In the genomic region with DNA sequence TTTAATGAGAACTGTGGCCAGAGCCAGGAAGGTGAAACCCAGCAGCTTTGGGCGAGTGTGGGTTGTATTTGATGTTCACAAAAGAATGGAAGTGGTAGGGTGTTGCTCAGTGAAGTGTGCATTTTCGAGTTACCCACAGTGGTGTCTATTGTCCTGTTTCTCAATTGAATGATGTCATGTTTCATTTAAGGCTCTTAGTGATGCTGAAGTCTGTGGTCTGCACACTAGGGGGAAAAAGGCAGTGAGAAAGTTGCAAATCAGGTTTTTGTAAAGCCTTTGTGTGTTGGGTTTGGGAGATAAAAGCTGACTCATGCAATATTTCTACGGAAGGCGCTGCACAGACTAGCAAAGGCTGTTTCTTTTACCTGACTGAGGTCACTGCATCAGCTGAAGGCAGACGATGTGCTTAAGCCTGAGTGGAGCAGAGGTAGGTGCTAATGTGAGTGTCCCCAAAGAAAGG, we compare ENCODE assay signal across 8 cellular contexts.
DNase-seq lines count a peak whose midpoint lies in the region; ATAC-seq and TF ChIP-seq lines count a peak whose summit lies in the region.

No MANE protein-coding gene starts in this region.

- TF ChIP-seq POLR2A in gastroesophageal sphincter (IDR thresholded peaks at IDR 0.05) = no peak

- peak; percentile 96 for ATAC-seq in GM19455 (IDR thresholded peaks at IDR 0.05; ENCODE audit: unreplicated experiment)
- peak; percentile 98 for ATAC-seq in HG03378 (IDR thresholded peaks at IDR 0.05; ENCODE audit: unreplicated experiment)
- ATAC-seq in gastroesophageal sphincter = no peak

- DNase-seq in ELF-1 (ENCODE audit: low read depth, low spot score) = peak; percentile 78
- peak; percentile 66 for DNase-seq in RPMI8226
- DNase-seq in stimulated activated CD8-positive, alpha-beta memory T cell treated with anti-CD3 and anti-CD28 coated beads, Interleukin-4, amount 100 ng/mL, for 48 hours = no peak
- DNase-seq in COR-L47 (lab: John Stamatoyannopoulos, UW) = no peak

- H3K9ac ChIP-seq in iPS-18a (ENCODE audit: low read length) = peak overlapping the region; percentile 35

- H3K27me3 ChIP-seq in iPS-18a (ENCODE audit: control insufficient read depth, insufficient read depth, low read length) (no peaks in the 10 kb centered on the region), gastroesophageal sphincter (no peaks in the 10 kb centered on the region)

- no peaks in the 10 kb centered on the region for H3K9me3 ChIP-seq in iPS-18a (ENCODE audit: control insufficient read depth, low read depth, low read length)
- H3K9me3 ChIP-seq in gastroesophageal sphincter = no peaks in the 10 kb centered on the region

- H3K36me3 ChIP-seq in iPS-18a (ENCODE audit: control insufficient read depth, low read depth, low read length) (no peaks in the 10 kb centered on the region), gastroesophageal sphincter (no peaks in the 10 kb centered on the region)

- H3K4me3 ChIP-seq in iPS-18a (ENCODE audit: low read length) = peak overlapping the region; percentile 19
- no peak overlapping the region for H3K4me3 ChIP-seq in gastroesophageal sphincter

- peak overlapping the region; percentile 46 for H3K27ac ChIP-seq in iPS-18a (ENCODE audit: low read length)
- no peak overlapping the region for H3K27ac ChIP-seq in gastroesophageal sphincter

- peaks cover 18% of the 10 kb centered on the region for H3K4me1 ChIP-seq in iPS-18a (ENCODE audit: control insufficient read depth, low read depth, low read length)
- no peaks in the 10 kb centered on the region for H3K4me1 ChIP-seq in gastroesophageal sphincter

- no peak for TF ChIP-seq EP300 in gastroesophageal sphincter (IDR thresholded peaks at IDR 0.05)

- WGBS in gastroesophageal sphincter (ENCODE audit: low coverage in 1 of 2), 2 donors = 59 to 73% methylated on average over 4 to 5 of the region's 5 CpGs

- no peak for TF ChIP-seq CTCF in gastroesophageal sphincter (IDR thresholded peaks at IDR 0.05)

Comparison
In these comparisons a context has a peak if more than half of its experiments do, and no peak if none do; other contexts are left out.
1. DNase-seq: peak in ELF-1 (single experiment) and RPMI8226 (single experiment); none in stimulated activated CD8-positive, alpha-beta memory T cell treated with anti-CD3 and anti-CD28 coated beads, Interleukin-4, amount 100 ng/mL, for 48 hours (single experiment) and COR-L47 (single experiment).